Comparison of ENCODE assay signal across 27 cellular contexts in the genomic region with DNA sequence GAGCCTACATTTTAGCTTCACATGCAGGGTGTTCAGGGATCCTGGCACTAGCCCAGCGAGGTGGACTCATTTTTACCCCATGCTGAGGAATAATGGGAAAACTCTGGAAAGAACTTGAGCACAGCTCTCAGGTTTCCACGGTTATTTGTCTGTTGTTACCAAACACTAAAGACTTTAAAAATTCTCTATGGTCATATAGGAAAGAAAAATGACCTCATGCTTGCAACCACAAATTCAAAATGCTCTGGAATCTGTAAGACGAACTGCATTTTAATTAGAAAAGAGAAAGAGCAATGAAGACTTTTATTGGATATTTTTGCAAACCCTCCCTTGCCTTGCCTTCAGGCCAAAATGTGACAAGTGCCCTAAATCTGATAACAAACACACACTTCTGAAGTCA.
A peak's percentile ranks its signal among the peaks of the same experiment; 100 is the strongest.
DNase-seq lines count a peak whose midpoint lies in the region; TF ChIP-seq lines count a peak whose summit lies in the region.
"Had no signal": no experiment of that assay in that cellular context is flagged by ENCODE, and none has a peak within 500 bp of the region (broad histone marks: within the 10 kb centered on the region; RNA-seq: fewer than 3 reads in every experiment).

No MANE protein-coding gene starts in this region.

- no CpG with 5 or more reads among the region's 3 CpGs for WGBS in mesendoderm (ENCODE audit: extremely low coverage, insufficient coverage, low lambda C conversion rate)

- H3K79me2 ChIP-seq in mesendoderm (ENCODE audit: control insufficient read depth, insufficient read depth, low read length), result no peaks in the 10 kb centered on the region

- H3K18ac ChIP-seq in mesendoderm (ENCODE audit: low read length), result no peak overlapping the region

- no peak overlapping the region for H4K8ac ChIP-seq in mesendoderm (ENCODE audit: low read depth, low read length)

- no peak overlapping the region for H3K4me3 ChIP-seq in mesendoderm (ENCODE audit: low read length)
- H3K4me3 ChIP-seq: esophagus muscularis mucosa, K562, left lung, neural progenitor cell, tibial artery had no signal

- no peak overlapping the region for H3K9ac ChIP-seq in mesendoderm (ENCODE audit: low read length)
- H3K9ac ChIP-seq: neural progenitor cell, SK-N-SH had no signal

- no peak overlapping the region for H3K4ac ChIP-seq in mesendoderm (ENCODE audit: low read depth, low read length)

- TF ChIP-seq CTCF in GM20000 (IDR thresholded peaks at IDR 0.05; ENCODE audit: extremely low read depth, missing control alignments), result no peak

- no peak overlapping the region for H3K27ac ChIP-seq in mesendoderm (ENCODE audit: low read depth, low read length)
- H3K27ac ChIP-seq: esophagus muscularis mucosa, left lung, neural progenitor cell, tibial artery had no signal

- H3K56ac ChIP-seq in mesendoderm (ENCODE audit: low read length), result no peak overlapping the region

- H3K23ac ChIP-seq in mesendoderm (ENCODE audit: low read length), result no peak overlapping the region

- DNase-seq in Daoy (ENCODE audit: low read depth) (peak; percentile 81), M059J (ENCODE audit: low read depth) (peak; percentile 18), brain pericyte (ENCODE audit: low read depth, low spot score) (peak; percentile 41), mesendoderm (peak; percentile 8), NCI-H69 (lab: John Stamatoyannopoulos, UW) (no peak), NCI-H2227 (lab: John Stamatoyannopoulos, UW; ENCODE audit: unreplicated experiment) (no peak), GM20000 (ENCODE audit: low spot score) (no peak)
- no peak for DNase-seq in activated naive CD4-positive, alpha-beta T cell treated with Interleukin-2 at 50 U/mL for 16 hours
- DNase-seq: activated B cell treated with CpG ODN at 0.5 μM for 24 hours; activated CD4-positive, alpha-beta memory T cell treated with anti-CD3 and anti-CD28 coated beads, Interleukin-2, amount 10 ng/mL, durations not matched to agents 7 days and 5 days; activated naive CD4-positive, alpha-beta T cell; CD8-positive, alpha-beta memory T cell; effector memory CD8-positive, alpha-beta T cell; head of caudate nucleus; left lung; MV-4-11; NCI-H1694 treated with DMSO at 0.1 percent for 48 hours; NCI-H446; NK-92 treated with Interleukin-12 subunit alpha and Interleukin-12 subunit beta, amount 100 ng/mL, for 24 hours; SK-N-SH; small intestine; stimulated activated CD4-positive, alpha-beta T cell treated with anti-CD3 and anti-CD28 coated beads, Interleukin-2, amount 100 ng/mL, for 48 hours; stimulated activated naive CD8-positive, alpha-beta T cell treated with anti-CD3 and anti-CD28 coated beads, Interleukin-15, Interleukin-2, amounts not matched to agents 100 U/mL and 50 U/mL, for 24 hours; tibial artery had no signal

- no peak overlapping the region for H4K5ac ChIP-seq in mesendoderm (ENCODE audit: low read length)

- H3K4me2 ChIP-seq in mesendoderm (ENCODE audit: low read length), result no peak overlapping the region
- H3K4me2 ChIP-seq: neural progenitor cell, SK-N-SH had no signal

- no peak overlapping the region for H2BK15ac ChIP-seq in mesendoderm (replicated peaks; ENCODE audit: low read depth)

- H3K4me1 ChIP-seq in mesendoderm (ENCODE audit: control insufficient read depth, low read depth, low read length), result no peaks in the 10 kb centered on the region
- H3K4me1 ChIP-seq: left lung, tibial artery had no signal

- H2BK5ac ChIP-seq in mesendoderm (ENCODE audit: low read length), result no peak overlapping the region

- no peak overlapping the region for H2AK5ac ChIP-seq in mesendoderm (ENCODE audit: low read length)

- no peaks in the 10 kb centered on the region for H3K27me3 ChIP-seq in mesendoderm (ENCODE audit: insufficient read depth, low read length, poor library complexity)
- H3K27me3 ChIP-seq: esophagus muscularis mucosa, left lung, neural progenitor cell, tibial artery had no signal

- no peaks in the 10 kb centered on the region for H3K36me3 ChIP-seq in mesendoderm (ENCODE audit: control insufficient read depth, insufficient read depth, low read length)
- H3K36me3 ChIP-seq: esophagus muscularis mucosa, left lung, neural progenitor cell, tibial artery had no signal

- H2BK120ac ChIP-seq in mesendoderm (ENCODE audit: low read depth, low read length), result no peak overlapping the region

- no peaks in the 10 kb centered on the region for H3K79me1 ChIP-seq in mesendoderm (ENCODE audit: low read length)

Comparison
In these comparisons a context has a peak if more than half of its experiments do, and no peak if none do; other contexts are left out.
1. DNase-seq: peak in Daoy (single experiment), M059J (single experiment), brain pericyte (single experiment) and mesendoderm (single experiment); none in NCI-H69 (single experiment), NCI-H2227 (single experiment), activated naive CD4-positive, alpha-beta T cell treated with Interleukin-2 at 50 U/mL for 16 hours (single experiment) and GM20000 (single experiment).